30 cellular contexts compared by ENCODE assay signal in the genomic region with DNA sequence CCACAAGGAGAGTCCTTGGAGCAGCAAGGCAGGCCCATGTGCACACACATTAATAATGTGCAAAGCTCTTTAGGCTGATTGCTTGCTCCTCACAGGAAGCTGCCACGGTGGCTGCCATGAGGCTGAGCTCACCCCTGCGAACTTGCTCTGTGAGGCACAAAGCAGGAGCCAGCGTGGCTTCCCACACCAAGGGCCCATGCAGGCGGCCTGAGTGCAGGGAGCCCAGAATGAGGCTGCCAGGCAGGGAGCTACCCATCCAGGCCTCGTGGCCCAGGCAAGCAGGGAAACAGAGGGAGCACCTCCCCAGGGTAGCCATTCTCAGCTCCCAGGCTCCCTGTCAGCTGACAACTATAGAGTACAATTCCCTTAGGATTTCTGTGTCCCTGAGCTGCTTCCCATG.
"Had no signal": no experiment of that assay in that cellular context is flagged by ENCODE, and none has a peak within 500 bp of the region (broad histone marks: within the 10 kb centered on the region; RNA-seq: fewer than 3 reads in every experiment).

No MANE protein-coding gene starts in this region.

- H3K9me3 ChIP-seq: ascending aorta, breast epithelium, heart left ventricle had no signal

- H3K4me1 ChIP-seq: ascending aorta, breast epithelium, heart left ventricle had no signal

- ATAC-seq: activated CD4-positive, alpha-beta T cell treated with anti-CD3 and anti-CD28 coated beads for 36 hours; activated CD8-positive, alpha-beta memory T cell treated with anti-CD3 and anti-CD28 coated beads, Interleukin-2, amount 10 ng/mL, durations not matched to agents 7 days and 5 days; activated CD8-positive, alpha-beta T cell treated with anti-CD3 and anti-CD28 coated beads, Interleukin-2, amount 10 ng/mL, durations not matched to agents 7 days and 5 days; activated naive CD4-positive, alpha-beta T cell treated with anti-CD3 and anti-CD28 coated beads, Interleukin-2, amount 50 U/mL, for 72 hours; esophagus mucosa; heart left ventricle had no signal

- H3K27me3 ChIP-seq: ascending aorta, breast epithelium, cardiac muscle cell, dorsolateral prefrontal cortex, heart left ventricle had no signal

- FAIRE-seq: frontal cortex had no signal

- H3K27ac ChIP-seq: ascending aorta, breast epithelium, cardiac muscle cell, coronary artery, dorsolateral prefrontal cortex, heart left ventricle had no signal

- H3K4me3 ChIP-seq: ascending aorta, breast epithelium, cardiac muscle cell, coronary artery, dorsolateral prefrontal cortex, heart left ventricle had no signal

- H3K36me3 ChIP-seq: ascending aorta, breast epithelium, cardiac muscle cell, heart left ventricle had no signal

- DNase-seq: activated CD4-positive, alpha-beta memory T cell treated with anti-CD3 and anti-CD28 coated beads for 36 hours; activated CD4-positive, alpha-beta T cell treated with anti-CD3 and anti-CD28 coated beads for 36 hours; activated CD4-positive, alpha-beta T cell treated with anti-CD3 and anti-CD28 coated beads, Interleukin-2, amount 10 ng/mL, durations not matched to agents 24 days and 14 days; activated CD4-positive, CD25-positive, alpha-beta regulatory T cell; activated CD4-positive, CD25-positive, alpha-beta regulatory T cell treated with anti-CD3 and anti-CD28 coated beads, Interleukin-2, amount 50 U/mL, for 72 hours; activated CD8-positive, alpha-beta memory T cell treated with anti-CD3 and anti-CD28 coated beads, Interleukin-2, amount 10 ng/mL, durations not matched to agents 7 days and 5 days; activated CD8-positive, alpha-beta memory T cell treated with anti-CD3 and anti-CD28 coated beads, Interleukin-2, amount 50 U/mL, for 4 hours; activated CD8-positive, alpha-beta T cell treated with anti-CD3 and anti-CD28 coated beads, Interleukin-2, amount 10 ng/mL, durations not matched to agents 7 days and 5 days; activated gamma-delta T cell; activated naive CD4-positive, alpha-beta T cell; activated naive CD4-positive, alpha-beta T cell treated with anti-CD3 and anti-CD28 coated beads, Interleukin-2, amount 10 ng/mL, durations not matched to agents 7 days and 5 days; activated naive CD8-positive, alpha-beta T cell treated with anti-CD3 and anti-CD28 coated beads, Interleukin-2, amount 10 ng/mL, durations not matched to agents 7 days and 5 days; activated T-cell treated with anti-CD3 and anti-CD28 coated beads, Interleukin-2, amount 50 U/mL, for 1 hour; activated T-cell treated with anti-CD3 and anti-CD28 coated beads, Interleukin-2, amount 50 U/mL, for 48 hours; central memory CD4-positive, alpha-beta T cell; cerebellar nuclear complex; dorsolateral prefrontal cortex; effector memory CD4-positive, alpha-beta T cell; endodermal cell; foreskin fibroblast; glutamatergic neuron; heart left ventricle; T-helper 2 cell had no signal
